Comparison of ENCODE assay signal across 19 cellular contexts in genomic region chr17:2004435-2004952, GRCh38.
"Had no signal": no experiment of that assay in that cellular context is flagged by ENCODE, and none has a peak within 500 bp of the region (broad histone marks: within the 10 kb centered on the region; RNA-seq: fewer than 3 reads in every experiment).

No MANE protein-coding gene starts in this region.

- H3K27me3 Mint-ChIP-seq: progenitor cell of endocrine pancreas had no signal

- ATAC-seq: sciatic nerve; stimulated activated naive CD8-positive, alpha-beta T cell treated with anti-CD3 and anti-CD28 coated beads, Interleukin-15, Interleukin-2, amounts not matched to agents 100 U/mL and 50 U/mL, for 24 hours; T-cell had no signal

- DNase-seq: activated CD4-positive, alpha-beta memory T cell treated with anti-CD3 and anti-CD28 coated beads for 36 hours; activated gamma-delta T cell; activated T-cell treated with anti-CD3 and anti-CD28 coated beads, Interleukin-2, amount 50 U/mL, for 48 hours; anterior cingulate cortex; dorsolateral prefrontal cortex; esophagus squamous epithelium; foreskin fibroblast; heart right ventricle; stimulated activated CD4-positive, alpha-beta T cell treated with anti-CD3 and anti-CD28 coated beads, Interleukin-2, amount 100 ng/mL, for 48 hours; stimulated activated naive CD8-positive, alpha-beta T cell treated with anti-CD3 and anti-CD28 coated beads, Interleukin-15, Interleukin-2, amounts not matched to agents 100 U/mL and 50 U/mL, for 24 hours; T-cell; T1000 had no signal

- H3K9me3 ChIP-seq: esophagus squamous epithelium, heart right ventricle, thoracic aorta had no signal

- H3K27ac Mint-ChIP-seq: activated CD4-positive, alpha-beta memory T cell treated with anti-CD3 and anti-CD28 coated beads for 36 hours; activated naive CD8-positive, alpha-beta T cell; progenitor cell of endocrine pancreas; T-cell had no signal

- H3K27ac ChIP-seq: esophagus squamous epithelium, heart right ventricle, thoracic aorta, VCaP had no signal

- H3K27me3 ChIP-seq: esophagus squamous epithelium had no signal

- H3K9me3 Mint-ChIP-seq: activated CD4-positive, alpha-beta memory T cell treated with anti-CD3 and anti-CD28 coated beads for 36 hours; T-cell had no signal

- H3K4me3 Mint-ChIP-seq: activated CD4-positive, alpha-beta memory T cell treated with anti-CD3 and anti-CD28 coated beads for 36 hours; activated naive CD8-positive, alpha-beta T cell; T-cell had no signal

- H3K36me3 Mint-ChIP-seq: activated CD4-positive, alpha-beta memory T cell treated with anti-CD3 and anti-CD28 coated beads for 36 hours; activated naive CD8-positive, alpha-beta T cell; T-cell had no signal

- H3K36me3 ChIP-seq: esophagus squamous epithelium, heart right ventricle, thoracic aorta had no signal

- H3K4me3 ChIP-seq: dorsolateral prefrontal cortex, esophagus squamous epithelium, heart right ventricle, thoracic aorta had no signal

- FAIRE-seq: bronchial epithelial cell, islet of Langerhans had no signal
